In the genomic region with DNA sequence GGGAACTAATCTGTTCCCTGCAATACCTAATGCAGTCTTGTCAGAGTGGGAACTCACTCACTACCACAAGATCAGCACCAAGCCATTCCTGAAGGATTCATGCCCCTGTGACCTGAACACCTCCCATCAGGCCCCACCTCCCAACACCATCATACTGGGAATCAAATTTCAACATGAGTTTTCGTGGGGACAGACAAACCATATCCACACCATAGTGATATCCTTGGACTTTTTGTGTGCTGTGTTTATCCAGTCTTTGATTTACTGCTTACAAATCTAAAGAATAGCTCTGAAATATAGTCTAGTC, we compare ENCODE assay signal across 12 cellular contexts.
DNase-seq lines count a peak whose midpoint lies in the region; ATAC-seq lines count a peak whose summit lies in the region.
"Had no signal": no experiment of that assay in that cellular context is flagged by ENCODE, and none has a peak within 500 bp of the region (broad histone marks: within the 10 kb centered on the region; RNA-seq: fewer than 3 reads in every experiment).

No MANE protein-coding gene starts in this region.

- no peaks in the 10 kb centered on the region for H3K9me3 ChIP-seq in SJSA1 (replicated peaks)
- H3K9me3 ChIP-seq: BLaER1 treated with 17β-estradiol and CSF1 and Interleukin-3, amounts not matched to agents 10 nM and 100 nM had no signal

- peaks cover 54% of the 10 kb centered on the region for H3K4me1 ChIP-seq in SJSA1 (replicated peaks)

- H3K36me3 ChIP-seq in SJSA1, result no peaks in the 10 kb centered on the region

- H3K27ac ChIP-seq in SJSA1, result peak overlapping the region; percentile 76
- H3K27ac ChIP-seq: BLaER1 treated with 17β-estradiol and CSF1 and Interleukin-3, amounts not matched to agents 10 nM and 100 nM had no signal

- ATAC-seq in GM21390 (IDR thresholded peaks at IDR 0.05; ENCODE audit: unreplicated experiment), result no peak
- ATAC-seq: activated CD8-positive, alpha-beta T cell treated with anti-CD3 and anti-CD28 coated beads for 36 hours had no signal

- H3K27me3 ChIP-seq in SJSA1 (replicated peaks), result no peaks in the 10 kb centered on the region
- H3K27me3 ChIP-seq: BLaER1 treated with 17β-estradiol and CSF1 and Interleukin-3, amounts not matched to agents 10 nM and 100 nM had no signal

- no peak overlapping the region for H3K4me3 ChIP-seq in SJSA1
- H3K4me3 ChIP-seq: BLaER1 treated with 17β-estradiol and CSF1 and Interleukin-3, amounts not matched to agents 10 nM and 100 nM had no signal

- DNase-seq in EL (peak; percentile 32), SJSA1 (ENCODE audit: low read depth in 1 of 2, low spot score in 2 of 2) (no peak), iris pigment epithelial cell (ENCODE audit: low read depth) (peak; percentile 23), renal cortical epithelial cell (ENCODE audit: low read depth) (peak; percentile 15), NCI-H2227 treated with DMSO at 0.1 percent for 48 hours (lab: John Stamatoyannopoulos, UW) (no peak)
- DNase-seq in effector CD8-positive, alpha-beta T cell (lab: John Stamatoyannopoulos, UW), result no peak
- DNase-seq: activated CD8-positive, alpha-beta T cell treated with anti-CD3 and anti-CD28 coated beads for 36 hours; DND-41; NCI-H187 treated with DMSO at 0.1 percent for 48 hours; NCI-H524 treated with DMSO at 0.1 percent for 48 hours had no signal

Comparison
In these comparisons a context has a peak if more than half of its experiments do, and no peak if none do; other contexts are left out.
1. DNase-seq: peak in EL (single experiment), iris pigment epithelial cell (single experiment) and renal cortical epithelial cell (single experiment); none in SJSA1 (0 of 2), effector CD8-positive, alpha-beta T cell (single experiment) and NCI-H2227 treated with DMSO at 0.1 percent for 48 hours (single experiment).